18 cellular contexts compared by ENCODE assay signal in the genomic region with DNA sequence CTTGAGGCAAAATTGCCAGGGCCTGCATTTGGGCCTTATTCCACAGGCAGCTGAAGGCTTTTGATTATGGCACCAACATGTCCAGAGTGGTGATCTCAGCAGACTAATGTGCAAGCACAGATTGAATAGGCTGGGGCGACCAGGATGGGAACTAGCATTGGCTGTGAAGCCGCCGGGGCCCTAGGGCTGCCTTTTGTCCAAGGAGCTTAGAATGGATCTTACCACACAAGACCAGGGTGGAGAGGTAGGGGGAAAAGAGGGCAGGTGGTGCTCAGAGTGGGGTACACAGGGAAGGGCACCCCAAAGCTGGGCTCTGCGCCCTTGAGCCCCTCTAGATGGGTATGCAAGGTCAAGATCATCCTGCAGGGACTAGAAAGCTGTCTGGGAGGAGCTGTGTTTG. TPM values are rescaled to one million over a fixed set of nuclear protein-coding genes. Genes with fewer than 3 reads are reported as not detected.
DNase-seq lines count a peak whose midpoint lies in the region; ATAC-seq and TF ChIP-seq lines count a peak whose summit lies in the region.
"Had no signal": no experiment of that assay in that cellular context is flagged by ENCODE, and none has a peak within 500 bp of the region (broad histone marks: within the 10 kb centered on the region; RNA-seq: fewer than 3 reads in every experiment).

No MANE protein-coding gene starts in this region.

- no peak overlapping the region for H4K91ac ChIP-seq in H9 (ENCODE audit: insufficient read length, low read depth, low read length)

- H2AK5ac ChIP-seq in H9 (ENCODE audit: insufficient read length, low read length): no peak overlapping the region

- no peaks in the 10 kb centered on the region for H3K27me3 ChIP-seq in CD4-positive, alpha-beta memory T cell (ENCODE audit: insufficient read depth, low read length)
- H3K27me3 ChIP-seq in H9 (ENCODE audit: insufficient read depth, low read length) (no peaks in the 10 kb centered on the region), upper lobe of left lung (no peaks in the 10 kb centered on the region)
- H3K27me3 ChIP-seq: adrenal gland, esophagus muscularis mucosa, left lung, pancreas, suprapubic skin had no signal

- H3K4ac ChIP-seq in H9 (ENCODE audit: low read depth, low read length): no peak overlapping the region

- no peak overlapping the region for H2BK15ac ChIP-seq in H9 (ENCODE audit: low read depth, low read length)

- no peak overlapping the region for H2BK12ac ChIP-seq in H9 (ENCODE audit: insufficient read length, low read depth, low read length)

- peaks cover 0 to 1% (median 0%) of the 10 kb centered on the region in 8 donors for H3K9me3 Mint-ChIP-seq in CD4-positive, alpha-beta memory T cell
- H3K9me3 Mint-ChIP-seq in H9 (no peaks in the 10 kb centered on the region), nephron progenitor cell (no peaks in the 10 kb centered on the region)
- no peaks in the 10 kb centered on the region for H3K9me3 Mint-ChIP-seq in activated naive CD8-positive, alpha-beta T cell treated with anti-CD3 and anti-CD28 coated beads, Interleukin-2, amount 50 U/mL, for 24 hours

- H2BK20ac ChIP-seq in H9 (ENCODE audit: low read depth, low read length, poor library complexity, severe bottlenecking): no peak overlapping the region

- in situ Hi-C loops in KBM-7 (cut with MboI; ENCODE audit: low pct_unique_long_range_greater_than_20kb, low sequenced_read_pairs): no loop called here

- WGBS in H9 (ENCODE audit: extremely low coverage, insufficient read length, low lambda C conversion rate): no CpG with 5 or more reads among the region's 4 CpGs
- WGBS in upper lobe of left lung, 2 donors: 96 to 98% methylated on average over 4 of the region's 4 CpGs

- CTCF ChIA-PET in CD4-positive, alpha-beta memory T cell (lab: Charles Lee; ENCODE audit: partially characterized antibody): interaction anchor here (0.8 to 18.2 kb wide), 4 partner anchors 20 to 135 kb away, joined by 3 to 662 read pairs (median 120); partner anchors contain the start of gene PSD4

- peaks cover 9% of the 10 kb centered on the region for H3K4me1 ChIP-seq in CD4-positive, alpha-beta memory T cell (ENCODE audit: insufficient read depth, low read length)
- H3K4me1 ChIP-seq in H9 (ENCODE audit: insufficient read depth, low read length) (no peaks in the 10 kb centered on the region), upper lobe of left lung (peaks cover 6 to 24% (median 12%) of the 10 kb centered on the region in 4 donors)

- H3K4me1 Mint-ChIP-seq in CD4-positive, alpha-beta memory T cell: peaks cover 6 to 39% (median 11%) of the 10 kb centered on the region in 4 donors
- H3K4me1 Mint-ChIP-seq in H9: no peaks in the 10 kb centered on the region; a peak in 1 of 4 replicates
- H3K4me1 Mint-ChIP-seq in activated naive CD8-positive, alpha-beta T cell treated with anti-CD3 and anti-CD28 coated beads, Interleukin-2, amount 50 U/mL, for 24 hours: peaks cover 15% of the 10 kb centered on the region
- H3K4me1 Mint-ChIP-seq in nephron progenitor cell: peaks cover 14% of the 10 kb centered on the region

- H3K27ac Mint-ChIP-seq in CD4-positive, alpha-beta memory T cell: peak overlapping the region in 5 of 7 donors; percentile 39 to 78 (median 58)
- H3K27ac Mint-ChIP-seq in H9: no peak overlapping the region
- H3K27ac Mint-ChIP-seq in activated naive CD8-positive, alpha-beta T cell treated with anti-CD3 and anti-CD28 coated beads, Interleukin-2, amount 50 U/mL, for 24 hours: peak overlapping the region; percentile 66
- H3K27ac Mint-ChIP-seq in nephron progenitor cell: no peak overlapping the region

- no peak overlapping the region for H3K23ac ChIP-seq in H9 (ENCODE audit: insufficient read length, low read depth, low read length)

- no peak overlapping the region for H3K14ac ChIP-seq in H9 (ENCODE audit: insufficient read depth, low read length)

- intact Hi-C loops in CD4-positive, alpha-beta memory T cell (cut with micrococcal nuclease): no loop called here

- no peaks in the 10 kb centered on the region for H3K79me2 ChIP-seq in H9 (ENCODE audit: insufficient read depth, low read length)

- H3K27ac ChIP-seq in CD4-positive, alpha-beta memory T cell (ENCODE audit: low read depth, low read length): no peak overlapping the region
- no peak overlapping the region for H3K27ac ChIP-seq in H9 (ENCODE audit: insufficient read length, low read depth, low read length)
- H3K27ac ChIP-seq in upper lobe of left lung: no peak overlapping the region
- H3K27ac ChIP-seq: adrenal gland, cardiac muscle cell, esophagus muscularis mucosa, left lung, pancreas, suprapubic skin had no signal

- no peak overlapping the region for H2BK5ac ChIP-seq in H9 (ENCODE audit: insufficient read length, low read length)

- no peak overlapping the region for H3K4me2 ChIP-seq in H9 (ENCODE audit: insufficient read depth, insufficient read length, low read length)

- POLR2A ChIA-PET in CD4-positive, alpha-beta memory T cell (lab: Charles Lee; ENCODE audit: partially characterized antibody): interaction anchor here (0.8 to 5.5 kb wide), 4 partner anchors 16 to 59 kb away, joined by 3 to 48 read pairs (median 8); no protein-coding TSS in a partner anchor

- no peak overlapping the region for H2AFZ ChIP-seq in H9 (ENCODE audit: low read length)

- H3K36me3 ChIP-seq in CD4-positive, alpha-beta memory T cell (ENCODE audit: insufficient read depth, low read length): peaks cover 89% of the 10 kb centered on the region
- H3K36me3 ChIP-seq in upper lobe of left lung: peaks cover 3 to 38% (median 23%) of the 10 kb centered on the region in 4 donors
- H3K36me3 ChIP-seq: cardiac muscle cell, esophagus muscularis mucosa, pancreas had no signal

- H2BK120ac ChIP-seq in H9 (ENCODE audit: low read depth, low read length, poor library complexity, severe bottlenecking): no peak overlapping the region

- H3K4me3 ChIP-seq in CD4-positive, alpha-beta memory T cell (ENCODE audit: low read length in 2 of 2): no peak overlapping the region
- H3K4me3 ChIP-seq in upper lobe of left lung: no peak overlapping the region
- H3K4me3 ChIP-seq: adrenal gland, cardiac muscle cell, esophagus muscularis mucosa, left lung, mucosa of descending colon, pancreas, suprapubic skin had no signal

- no peaks in the 10 kb centered on the region for H4K20me1 ChIP-seq in H9 (ENCODE audit: control insufficient read depth, insufficient read depth, insufficient read length)

- H4K8ac ChIP-seq in H9 (replicated peaks; ENCODE audit: insufficient read length, low read depth, low read length): no peak overlapping the region

- peaks cover 48 to 84% of the 10 kb centered on the region in 2 donors for H3K36me3 Mint-ChIP-seq in CD4-positive, alpha-beta memory T cell
- no peaks in the 10 kb centered on the region for H3K36me3 Mint-ChIP-seq in H9 (ENCODE audit: insufficient read depth in 1 of 3, low read depth in 3 of 3)
- peaks cover 73% of the 10 kb centered on the region for H3K36me3 Mint-ChIP-seq in activated naive CD8-positive, alpha-beta T cell treated with anti-CD3 and anti-CD28 coated beads, Interleukin-2, amount 50 U/mL, for 24 hours (ENCODE audit: low read depth)
- H3K36me3 Mint-ChIP-seq in nephron progenitor cell (ENCODE audit: low read depth): no peaks in the 10 kb centered on the region

- no peaks in the 10 kb centered on the region for H3K79me1 ChIP-seq in H9 (ENCODE audit: insufficient read depth, low read depth, low read length, poor library complexity, severe bottlenecking)

- TF ChIP-seq EP300 in upper lobe of left lung (IDR thresholded peaks at IDR 0.05): no peak

- no peaks in the 10 kb centered on the region for H3K9me3 ChIP-seq in CD4-positive, alpha-beta memory T cell (ENCODE audit: control insufficient read depth in 1 of 2, low read length in 2 of 2)
- no peaks in the 10 kb centered on the region for H3K9me3 ChIP-seq in H9 (ENCODE audit: control insufficient read depth, low read depth, low read length)
- H3K9me3 ChIP-seq in upper lobe of left lung: no peaks in the 10 kb centered on the region
- H3K9me3 ChIP-seq: adrenal gland, esophagus muscularis mucosa, left lung, mucosa of descending colon, pancreas, suprapubic skin had no signal

- TF ChIP-seq POLR2A in upper lobe of left lung (IDR thresholded peaks at IDR 0.05): no peak

- no peak overlapping the region for H3K18ac ChIP-seq in H9 (ENCODE audit: insufficient read length, low read depth, low read length)

- H3K56ac ChIP-seq in H9 (ENCODE audit: insufficient read length, low read depth, low read length): no peak overlapping the region

- H3T11ph ChIP-seq in H9 (ENCODE audit: low read length): no peak overlapping the region

- no peak for ATAC-seq in activated naive CD8-positive, alpha-beta T cell treated with anti-CD3 and anti-CD28 coated beads, Interleukin-2, amount 50 U/mL, for 24 hours
- ATAC-seq in upper lobe of left lung (ENCODE audit: low FRiP score in 2 of 2): no peak
- ATAC-seq: left lung, mucosa of descending colon, pancreas, PC-3 had no signal

- no peaks in the 10 kb centered on the region for H3K23me2 ChIP-seq in H9 (ENCODE audit: insufficient read length, low read depth, low read length, poor library complexity, severe bottlenecking)

- H3K9ac ChIP-seq in H9 (ENCODE audit: extremely low read depth, insufficient read length, low read length): no peak overlapping the region

- TF ChIP-seq CTCF in H9 (conservative IDR thresholded peaks at IDR 0.05) (no peak), nephron progenitor cell (IDR thresholded peaks at IDR 0.05) (no peak), upper lobe of left lung (IDR thresholded peaks at IDR 0.05) (no peak)

- DNase-seq in CD4-positive, alpha-beta memory T cell: no peak
- no peak for DNase-seq in H9
- no peak for DNase-seq in activated naive CD8-positive, alpha-beta T cell treated with anti-CD3 and anti-CD28 coated beads, Interleukin-2, amount 50 U/mL, for 24 hours
- no peak for DNase-seq in nephron progenitor cell
- DNase-seq in KBM-7: no peak
- DNase-seq in NCI-H226: no peak
- no peak for DNase-seq in NCI-H345 (lab: John Stamatoyannopoulos, UW)
- DNase-seq in upper lobe of left lung: no peak
- DNase-seq: adrenal gland, AML-193, Kasumi-1, mucosa of descending colon, PC-3 had no signal

- H3K27me3 Mint-ChIP-seq in CD4-positive, alpha-beta memory T cell: no peaks in the 10 kb centered on the region
- H3K27me3 Mint-ChIP-seq in H9 (ENCODE audit: low read depth) (peaks cover 43% of the 10 kb centered on the region), nephron progenitor cell (ENCODE audit: low read depth, poor library complexity) (peaks cover 46% of the 10 kb centered on the region)
- H3K27me3 Mint-ChIP-seq in activated naive CD8-positive, alpha-beta T cell treated with anti-CD3 and anti-CD28 coated beads, Interleukin-2, amount 50 U/mL, for 24 hours: no peaks in the 10 kb centered on the region

- H3K4me3 Mint-ChIP-seq in CD4-positive, alpha-beta memory T cell: no peak overlapping the region
- H3K4me3 Mint-ChIP-seq in H9 (peak overlapping the region; percentile 1 to 3; a peak in 1 of 5 replicates), nephron progenitor cell (peak overlapping the region; percentile 60)
- H3K4me3 Mint-ChIP-seq in activated naive CD8-positive, alpha-beta T cell treated with anti-CD3 and anti-CD28 coated beads, Interleukin-2, amount 50 U/mL, for 24 hours: no peak overlapping the region

- H4K5ac ChIP-seq in H9 (ENCODE audit: insufficient read length, low read depth, low read length): no peak overlapping the region

RNA-seq across cellular contexts. Expression of gene PSD4, which starts 23.1 kb away (rescaled TPM):
- total RNA-seq in CD4-positive, alpha-beta memory T cell: 100 to 1,000 TPM in 1 of 2 experiments, 10 to 100 TPM in 1; 100.0 to 101 TPM
- polyA plus RNA-seq in CD4-positive, alpha-beta memory T cell: 10 to 100 TPM; 11.9 to 32.8 TPM
- total RNA-seq in H9 (2021) (1.0 and 1.5 TPM in 2 replicates), upper lobe of left lung (100 to 1,000 TPM in 1 of 6 donors, 10 to 100 TPM in 5; 44.0 to 101 (median 60.4) TPM)

Comparison
In these comparisons a context has a peak if more than half of its experiments do, and no peak if none do; other contexts are left out.
1. H3K27ac Mint-ChIP-seq: peak in CD4-positive, alpha-beta memory T cell (5 of 7) and activated naive CD8-positive, alpha-beta T cell treated with anti-CD3 and anti-CD28 coated beads, Interleukin-2, amount 50 U/mL, for 24 hours (single experiment); none in H9 (0 of 3) and nephron progenitor cell (single experiment).
2. H3K4me3 Mint-ChIP-seq: peak in H9 (2 of 2) and nephron progenitor cell (single experiment); none in CD4-positive, alpha-beta memory T cell (0 of 8) and activated naive CD8-positive, alpha-beta T cell treated with anti-CD3 and anti-CD28 coated beads, Interleukin-2, amount 50 U/mL, for 24 hours (single experiment).
3. RNA of gene PSD4, which starts 23.1 kb away (total RNA-seq): 100.0 to 101 TPM in CD4-positive, alpha-beta memory T cell and 44.0 to 101 TPM in upper lobe of left lung; 1.0 to 1.5 TPM in H9; every median in the first group is over 10 times any median in the second.